Comparison of ENCODE assay signal across 8 cellular contexts in genomic region chr7:80918406-80918805, GRCh38. TPM values are rescaled to one million over a fixed set of nuclear protein-coding genes. Genes with fewer than 3 reads are reported as not detected.
DNase-seq lines count a peak whose midpoint lies in the region; ATAC-seq lines count a peak whose summit lies in the region.

No MANE protein-coding gene starts in this region.

- peaks cover 7% of the 10 kb centered on the region for H3K4me1 ChIP-seq in mononuclear cell (ENCODE audit: insufficient read depth, low read length)

- ATAC-seq in GM21447 (IDR thresholded peaks at IDR 0.05; ENCODE audit: unreplicated experiment) (no peak), GM21367 (IDR thresholded peaks at IDR 0.05; ENCODE audit: unreplicated experiment) (no peak)

- H3K27me3 ChIP-seq in mononuclear cell (ENCODE audit: insufficient read depth, low read length) = peaks cover 8% of the 10 kb centered on the region

- no peaks in the 10 kb centered on the region for H3K9me3 ChIP-seq in mononuclear cell (ENCODE audit: low read depth, low read length)

- H3K4me3 ChIP-seq in mononuclear cell (ENCODE audit: low read length) = peak overlapping the region; percentile 56

- peak; percentile 1 for DNase-seq in stimulated activated CD4-positive, alpha-beta T cell treated with anti-CD3 and anti-CD28 coated beads, Interleukin-15, amount 100 ng/mL, for 24 hours
- DNase-seq in stimulated activated CD4-positive, alpha-beta T cell treated with anti-CD3 and anti-CD28 coated beads, Interleukin-12 subunit alpha, Interleukin-12 subunit beta, amount 100 ng/mL, for 4 hours = no peak
- peak; percentile 13 for DNase-seq in NCI-H460 (ENCODE audit: extremely low read depth, low read depth)
- DNase-seq in dermis blood vessel endothelial cell = peak; percentile 27
- no peak for DNase-seq in H4 (ENCODE audit: low spot score)

RNA-seq across cellular contexts. Expression of gene SEMA3C, which starts 0.4 kb away (rescaled TPM):
- total RNA-seq in NCI-H460 (2014; rRNA removed; shearing (Covaris generic)) = 8.2 and 9.2 TPM in 2 replicates
- polyA plus RNA-seq in NCI-H460 (2014; cell fraction: nucleus; rRNA removed) = 3.9 and 8.7 TPM in 2 replicates
- total RNA-seq in dermis blood vessel endothelial cell (0.85 and 4.2 TPM in 2 replicates), mononuclear cell (9.7 TPM)
- 135 and 150 TPM in 2 replicates for total RNA-seq in H4 (2014; rRNA removed; shearing (Covaris generic))

Comparison
In these comparisons a context has a peak if more than half of its experiments do, and no peak if none do; other contexts are left out.
1. DNase-seq: peak in stimulated activated CD4-positive, alpha-beta T cell treated with anti-CD3 and anti-CD28 coated beads, Interleukin-15, amount 100 ng/mL, for 24 hours (single experiment), NCI-H460 (single experiment) and dermis blood vessel endothelial cell (single experiment); none in stimulated activated CD4-positive, alpha-beta T cell treated with anti-CD3 and anti-CD28 coated beads, Interleukin-12 subunit alpha, Interleukin-12 subunit beta, amount 100 ng/mL, for 4 hours (single experiment) and H4 (single experiment).
2. RNA of gene SEMA3C, which starts 0.4 kb away (total RNA-seq): 135 to 150 TPM in H4; 9.7 TPM in mononuclear cell (single experiment), 8.2 to 9.2 TPM in NCI-H460 and 0.85 to 4.2 TPM in dermis blood vessel endothelial cell; every median in the first group is over 10 times any median in the second.